In genomic region chr10:28284126-28284525, GRCh38 we compare ENCODE assay signal across 1 cellular context.
TF ChIP-seq lines count a peak whose summit lies in the region.

No MANE protein-coding gene starts in this region.

TF ChIP-seq in H1, 55 proteins besides CTCF, POLR2A, EP300 and RAD21 (continued from another document):
- no peak for TF ChIP-seq TBP (IDR thresholded peaks at IDR 0.05; ENCODE audit: low read depth, low read length)
- no peak for TF ChIP-seq RXRA (IDR thresholded peaks at IDR 0.05; ENCODE audit: insufficient read depth, low read depth, low read length)
